Comparison of ENCODE assay signal across 8 cellular contexts in the genomic region with DNA sequence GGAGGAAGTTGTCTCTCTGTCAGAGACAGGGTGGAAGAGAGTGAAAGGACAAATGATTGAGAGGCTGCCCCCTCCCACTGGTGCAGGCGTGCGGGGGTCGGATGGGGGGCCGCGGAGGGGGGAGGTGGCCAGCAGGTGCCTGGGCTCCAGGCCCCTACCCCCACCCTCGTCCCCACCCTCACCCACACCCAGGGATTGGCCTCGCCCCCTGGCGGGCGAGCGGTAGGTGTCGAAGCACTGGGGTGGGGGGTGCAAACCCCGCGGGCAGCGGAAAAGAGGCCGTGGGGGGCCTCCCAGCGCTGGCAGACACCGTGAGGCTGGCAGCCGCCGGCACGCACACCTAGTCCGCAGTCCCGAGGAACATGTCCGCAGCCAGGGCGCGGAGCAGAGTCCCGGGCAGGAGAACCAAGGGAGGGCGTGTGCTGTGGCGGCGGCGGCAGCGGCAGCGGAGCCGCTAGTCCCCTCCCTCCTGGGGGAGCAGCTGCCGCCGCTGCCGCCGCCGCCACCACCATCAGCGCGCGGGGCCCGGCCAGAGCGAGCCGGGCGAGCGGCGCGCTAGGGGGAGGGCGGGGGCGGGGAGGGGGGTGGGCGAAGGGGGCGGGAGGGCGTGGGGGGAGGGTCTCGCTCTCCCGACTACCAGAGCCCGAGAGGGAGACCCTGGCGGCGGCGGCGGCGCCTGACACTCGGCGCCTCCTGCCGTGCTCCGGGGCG. TPM values are rescaled to one million over a fixed set of nuclear protein-coding genes. Genes with fewer than 3 reads are reported as not detected.
DNase-seq lines count a peak whose midpoint lies in the region; ATAC-seq, FAIRE-seq and TF ChIP-seq lines count a peak whose summit lies in the region.

A gene (plus strand): TSS at position 682 of the 711 bp plus-strand sequence. CDS start 32 bp downstream, outside the sequence.

- TF ChIP-seq CTCF in WI38 (IDR thresholded peaks at IDR 0.05; ENCODE audit: low read depth, low read length) (peak; percentile 52), bronchial epithelial cell (IDR thresholded peaks at IDR 0.05; ENCODE audit: insufficient read depth, low read length, severe bottlenecking) (peak; percentile 74)

- peak; percentile 56 for ATAC-seq in HG02763 (IDR thresholded peaks at IDR 0.05; ENCODE audit: unreplicated experiment)

- H3K36me3 ChIP-seq in bronchial epithelial cell (ENCODE audit: control insufficient read depth, insufficient read depth, low read length) = no peaks in the 10 kb centered on the region

- no peaks in the 10 kb centered on the region for H3K27me3 ChIP-seq in bronchial epithelial cell (ENCODE audit: control insufficient read depth, insufficient read depth, low read length)

- DNase-seq in DMS53 (lab: John Stamatoyannopoulos, UW) = peak; percentile 76
- DNase-seq in DMS53 treated with DMSO at 0.1 percent for 48 hours (lab: John Stamatoyannopoulos, UW; ENCODE audit: unreplicated experiment) = no peak
- DNase-seq in NCI-H1694 (lab: John Stamatoyannopoulos, UW) = peak; percentile 15
- peak; percentile 42 for DNase-seq in bronchial epithelial cell (ENCODE audit: low read depth)
- peak; percentile 82 for DNase-seq in inferior parietal cortex (ENCODE audit: extremely low spot score)
- DNase-seq in stimulated activated CD4-positive, alpha-beta T cell treated with anti-CD3 and anti-CD28 coated beads, Interleukin-12 subunit alpha, Interleukin-12 subunit beta, amount 100 ng/mL, for 4 hours = peak; percentile 77

- FAIRE-seq in bronchial epithelial cell (lab: Jason Lieb, UNC) = no peak

- H3K4me3 ChIP-seq in WI38 (ENCODE audit: low read depth, low read length) (peak within 1 kb of the TSS; percentile 75), bronchial epithelial cell (ENCODE audit: low read depth, low read length) (peak within 1 kb of the TSS; percentile 70)

RNA-seq across cellular contexts. Expression of the gene that starts here (rescaled TPM):
- 1.6 and 5.8 TPM in 2 replicates for total RNA-seq in bronchial epithelial cell
